ENCODE assay signal across 25 cellular contexts in the genomic region with DNA sequence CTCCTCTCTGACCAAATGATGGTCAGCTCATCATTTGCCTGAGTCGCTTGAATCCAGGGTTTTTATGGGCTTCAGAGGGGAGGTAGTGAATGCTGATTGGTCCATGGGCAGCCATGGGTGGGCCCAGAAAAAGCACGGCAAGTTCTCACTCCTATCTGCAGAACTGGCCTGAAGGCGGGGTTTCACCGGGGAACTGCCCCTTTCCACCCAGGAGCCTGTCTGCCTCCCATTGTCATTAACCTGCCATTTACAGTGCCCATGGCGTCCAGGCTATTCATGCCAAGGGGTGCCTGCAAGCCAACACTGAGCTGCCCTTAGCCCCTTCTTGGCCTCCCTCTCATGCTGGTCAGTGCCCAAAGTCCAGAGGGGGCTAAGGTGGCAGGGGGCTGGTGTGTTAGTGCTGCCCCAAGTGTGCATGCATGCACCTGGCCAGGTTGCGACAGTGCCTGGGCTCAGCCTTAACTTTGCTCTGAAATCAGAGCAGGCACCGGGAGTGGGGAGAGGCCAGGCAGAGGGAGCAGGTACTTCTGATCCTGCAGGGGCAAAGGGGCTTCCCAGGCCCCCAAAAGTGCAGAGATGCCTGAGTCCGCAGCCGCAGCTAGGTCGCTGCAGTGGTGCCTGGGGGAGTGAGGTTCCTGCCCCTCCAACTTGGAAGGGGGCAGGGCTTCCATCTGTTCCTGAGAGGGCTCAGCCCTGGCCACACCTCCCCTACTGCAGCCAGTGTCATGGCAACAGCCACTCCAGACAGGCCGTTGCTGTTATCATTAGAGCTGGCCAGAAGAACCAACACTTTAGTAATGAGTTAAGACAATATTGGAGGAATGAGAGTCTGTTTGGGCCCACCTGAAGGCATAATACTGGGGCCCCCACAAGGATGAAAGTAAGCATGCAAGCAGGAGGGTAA.
"Had no signal": no experiment of that assay in that cellular context is flagged by ENCODE, and none has a peak within 500 bp of the region (broad histone marks: within the 10 kb centered on the region; RNA-seq: fewer than 3 reads in every experiment).

No MANE protein-coding gene starts in this region.

- H3K9me3 Mint-ChIP-seq: activated CD4-positive, alpha-beta memory T cell treated with anti-CD3 and anti-CD28 coated beads, Interleukin-2, amount 10 ng/mL, durations not matched to agents 7 days and 5 days; activated T-helper 17 cell treated with anti-CD3 and anti-CD28 coated beads, Interleukin-2, amount 50 U/mL, for 72 hours had no signal

- H3K27ac Mint-ChIP-seq: activated CD4-positive, alpha-beta memory T cell treated with anti-CD3 and anti-CD28 coated beads, Interleukin-2, amount 10 ng/mL, durations not matched to agents 7 days and 5 days; activated naive CD4-positive, alpha-beta T cell treated with anti-CD3 and anti-CD28 coated beads for 36 hours; activated naive CD8-positive, alpha-beta T cell; activated T-helper 17 cell treated with anti-CD3 and anti-CD28 coated beads, Interleukin-2, amount 50 U/mL, for 72 hours; T-helper 17 cell had no signal

- H3K4me3 Mint-ChIP-seq: activated CD4-positive, alpha-beta memory T cell treated with anti-CD3 and anti-CD28 coated beads, Interleukin-2, amount 10 ng/mL, durations not matched to agents 7 days and 5 days; activated naive CD4-positive, alpha-beta T cell treated with anti-CD3 and anti-CD28 coated beads for 36 hours; activated naive CD8-positive, alpha-beta T cell; activated T-helper 17 cell treated with anti-CD3 and anti-CD28 coated beads, Interleukin-2, amount 50 U/mL, for 72 hours; T-helper 17 cell had no signal

- H3K4me1 Mint-ChIP-seq: activated CD4-positive, alpha-beta memory T cell treated with anti-CD3 and anti-CD28 coated beads, Interleukin-2, amount 10 ng/mL, durations not matched to agents 7 days and 5 days; activated T-helper 17 cell treated with anti-CD3 and anti-CD28 coated beads, Interleukin-2, amount 50 U/mL, for 72 hours; T-helper 17 cell had no signal

- ATAC-seq: activated T-helper 17 cell treated with anti-CD3 and anti-CD28 coated beads, Interleukin-2, amount 50 U/mL, for 72 hours; PC-3; T-helper 17 cell had no signal

- H3K36me3 Mint-ChIP-seq: activated naive CD8-positive, alpha-beta T cell had no signal

- FAIRE-seq: RCC 7860, TTC549 had no signal

- DNase-seq: activated CD4-positive, alpha-beta memory T cell treated with anti-CD3 and anti-CD28 coated beads, Interleukin-2, amount 10 ng/mL, durations not matched to agents 7 days and 5 days; activated CD4-positive, alpha-beta T cell treated with anti-CD3 and anti-CD28 coated beads, Interleukin-2, amount 50 U/mL, for 1 hour; activated CD4-positive, CD25-positive, alpha-beta regulatory T cell; activated gamma-delta T cell; activated naive CD4-positive, alpha-beta T cell treated with anti-CD3 and anti-CD28 coated beads for 36 hours; activated T-cell treated with anti-CD3 and anti-CD28 coated beads for 4 hours; activated T-cell treated with anti-CD3 and anti-CD28 coated beads, Interleukin-2, amount 50 U/mL, for 48 hours; anterior cingulate cortex; IMR-90; KG1; NCI-H1048; NCI-H146; NCI-H187 treated with DMSO at 0.1 percent for 48 hours; NCI-H2081 treated with DMSO at 0.1 percent for 48 hours; NCI-H2171 treated with DMSO at 0.1 percent for 48 hours; NCI-H226; NCI-H510A; PC-3; SHP77; T-helper 17 cell; T-helper 9 cell had no signal

- H3K27me3 Mint-ChIP-seq: activated T-helper 17 cell treated with anti-CD3 and anti-CD28 coated beads, Interleukin-2, amount 50 U/mL, for 72 hours; T-helper 17 cell had no signal
